ENCODE assay signal across 14 cellular contexts in the genomic region with DNA sequence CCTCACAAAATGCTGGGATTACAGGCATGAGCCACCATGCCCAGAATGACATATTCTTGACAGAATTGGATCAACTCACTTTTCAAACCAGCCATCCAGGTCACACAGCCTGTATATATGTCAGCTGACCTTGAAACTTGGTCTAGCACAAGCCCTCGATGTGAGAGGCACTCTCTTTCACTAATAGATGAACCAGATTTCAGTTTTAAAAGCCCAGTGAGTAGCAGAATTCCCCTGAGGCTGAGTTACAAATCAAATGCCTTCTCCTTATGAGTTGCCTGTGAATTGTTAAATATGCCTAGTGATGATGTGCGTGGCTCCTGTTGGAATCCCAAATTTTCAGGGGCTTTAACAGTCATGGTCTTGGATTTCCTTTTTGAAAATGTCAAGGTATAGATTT.
DNase-seq lines count a peak whose midpoint lies in the region; ATAC-seq, FAIRE-seq and TF ChIP-seq lines count a peak whose summit lies in the region.
"Had no signal": no experiment of that assay in that cellular context is flagged by ENCODE, and none has a peak within 500 bp of the region (broad histone marks: within the 10 kb centered on the region; RNA-seq: fewer than 3 reads in every experiment).

No MANE protein-coding gene starts in this region.

- CTCF ChIA-PET in CD8-positive, alpha-beta memory T cell (lab: Charles Lee) = no interaction called here

- H3K36me3 ChIP-seq in CD8-positive, alpha-beta memory T cell (ENCODE audit: insufficient read depth, low read length) = peaks cover 28% of the 10 kb centered on the region
- no peaks in the 10 kb centered on the region for H3K36me3 ChIP-seq in body of pancreas (replicated peaks in 1 of 2; ENCODE audit: insufficient read depth in 1 of 2, low read depth in 2 of 2)
- no peaks in the 10 kb centered on the region for H3K36me3 ChIP-seq in pancreas
- H3K36me3 ChIP-seq: vagina had no signal

- peak overlapping the region in 4 of 7 donors; percentile 10 to 83 (median 44) for H3K4me3 Mint-ChIP-seq in CD8-positive, alpha-beta memory T cell
- no peak overlapping the region for H3K4me3 Mint-ChIP-seq in activated naive CD8-positive, alpha-beta T cell treated with anti-CD3 and anti-CD28 coated beads, Interleukin-2, amount 50 U/mL, for 24 hours

- no peak overlapping the region for H3K27ac ChIP-seq in CD8-positive, alpha-beta memory T cell (ENCODE audit: low read depth, low read length)
- H3K27ac ChIP-seq in body of pancreas (no peak overlapping the region), pancreas (no peak overlapping the region)
- H3K27ac ChIP-seq: HL-60, SK-N-MC, vagina had no signal

- POLR2A ChIA-PET in CD8-positive, alpha-beta memory T cell (lab: Charles Lee) = interaction anchor here (1.1 to 2.0 kb wide), 2 partner anchors 8 to 87 kb away, joined by 8 to 9 read pairs; no protein-coding TSS in a partner anchor

- H3K27ac Mint-ChIP-seq in CD8-positive, alpha-beta memory T cell = peak overlapping the region; percentile 71 to 98 (median 92)
- H3K27ac Mint-ChIP-seq in activated naive CD8-positive, alpha-beta T cell treated with anti-CD3 and anti-CD28 coated beads, Interleukin-2, amount 50 U/mL, for 24 hours = peak overlapping the region; percentile 52

- no peaks in the 10 kb centered on the region for H3K27me3 ChIP-seq in CD8-positive, alpha-beta memory T cell (ENCODE audit: insufficient read depth, low read length, poor library complexity, severe bottlenecking)
- H3K27me3 ChIP-seq in body of pancreas (no peaks in the 10 kb centered on the region), pancreas (no peaks in the 10 kb centered on the region)
- H3K27me3 ChIP-seq: vagina had no signal

- H3K4me3 ChIP-seq in CD8-positive, alpha-beta memory T cell (ENCODE audit: low read length) = no peak overlapping the region
- H3K4me3 ChIP-seq in body of pancreas (no peak overlapping the region), pancreas (no peak overlapping the region)
- H3K4me3 ChIP-seq: SK-N-MC, vagina had no signal

- H3K9me3 Mint-ChIP-seq in CD8-positive, alpha-beta memory T cell = no peaks in the 10 kb centered on the region
- H3K9me3 Mint-ChIP-seq in activated naive CD8-positive, alpha-beta T cell treated with anti-CD3 and anti-CD28 coated beads, Interleukin-2, amount 50 U/mL, for 24 hours = no peaks in the 10 kb centered on the region

- H3K4me1 Mint-ChIP-seq in CD8-positive, alpha-beta memory T cell = peaks cover 53 to 74% (median 56%) of the 10 kb centered on the region in 3 donors
- H3K4me1 Mint-ChIP-seq in activated naive CD8-positive, alpha-beta T cell treated with anti-CD3 and anti-CD28 coated beads, Interleukin-2, amount 50 U/mL, for 24 hours = peaks cover 34% of the 10 kb centered on the region

- intact Hi-C loops in body of pancreas (cut with DNase I) (no loop called here), pancreas (cut with DNase I) (no loop called here)

- H3K27me3 Mint-ChIP-seq in CD8-positive, alpha-beta memory T cell = peaks cover 0 to 3% of the 10 kb centered on the region in 2 donors
- no peaks in the 10 kb centered on the region for H3K27me3 Mint-ChIP-seq in activated naive CD8-positive, alpha-beta T cell treated with anti-CD3 and anti-CD28 coated beads, Interleukin-2, amount 50 U/mL, for 24 hours

- H3K36me3 Mint-ChIP-seq in CD8-positive, alpha-beta memory T cell = peaks cover 8 to 59% (median 11%) of the 10 kb centered on the region in 3 donors
- peaks cover 19% of the 10 kb centered on the region for H3K36me3 Mint-ChIP-seq in activated naive CD8-positive, alpha-beta T cell treated with anti-CD3 and anti-CD28 coated beads, Interleukin-2, amount 50 U/mL, for 24 hours (ENCODE audit: low read depth)

- no peaks in the 10 kb centered on the region for H3K9me3 ChIP-seq in CD8-positive, alpha-beta memory T cell (ENCODE audit: low read length)
- H3K9me3 ChIP-seq in body of pancreas (no peaks in the 10 kb centered on the region), pancreas (no peaks in the 10 kb centered on the region)
- H3K9me3 ChIP-seq: vagina had no signal

- no peak for FAIRE-seq in pancreas (lab: Jason Lieb, UNC)

- no peak for TF ChIP-seq POLR2A in body of pancreas (IDR thresholded peaks at IDR 0.05)

- TF ChIP-seq CTCF in body of pancreas (IDR thresholded peaks at IDR 0.05) (no peak), pancreas (IDR thresholded peaks at IDR 0.05) (no peak)

- DNase-seq in CD8-positive, alpha-beta memory T cell = no peak
- DNase-seq in activated naive CD8-positive, alpha-beta T cell treated with anti-CD3 and anti-CD28 coated beads, Interleukin-2, amount 50 U/mL, for 24 hours = no peak
- DNase-seq in body of pancreas (no peak), DMS153 (lab: John Stamatoyannopoulos, UW) (no peak), pancreas (no peak)
- DNase-seq: activated CD4-positive, CD25-positive, alpha-beta regulatory T cell treated with anti-CD3 and anti-CD28 coated beads, Interleukin-2, amount 50 U/mL, for 72 hours; left ventricle myocardium superior; NCI-H69 had no signal

- ATAC-seq in GM19324 (IDR thresholded peaks at IDR 0.05; ENCODE audit: low FRiP score, unreplicated experiment) = peak; percentile 33
- ATAC-seq in HG02798 (IDR thresholded peaks at IDR 0.05; ENCODE audit: poor library complexity, unreplicated experiment) = peak; percentile 55
- ATAC-seq in activated naive CD8-positive, alpha-beta T cell treated with anti-CD3 and anti-CD28 coated beads, Interleukin-2, amount 50 U/mL, for 24 hours = no peak
- ATAC-seq in body of pancreas = no peak
- ATAC-seq in pancreas = no peak
- no peak for ATAC-seq in HG03280 (IDR thresholded peaks at IDR 0.05; ENCODE audit: unreplicated experiment)
- ATAC-seq: left ventricle myocardium superior had no signal

- H3K4me1 ChIP-seq in CD8-positive, alpha-beta memory T cell (ENCODE audit: insufficient read depth, low read length) = peaks cover 39% of the 10 kb centered on the region
- H3K4me1 ChIP-seq in body of pancreas (no peaks in the 10 kb centered on the region), pancreas (no peaks in the 10 kb centered on the region)

- WGBS in body of pancreas, 2 donors = 46 to 58% methylated on average over 2 of the region's 2 CpGs
- WGBS in pancreas, 2 donors = 47 to 56% methylated on average over 2 of the region's 2 CpGs

Comparison
In these comparisons a context has a peak if more than half of its experiments do, and no peak if none do; other contexts are left out.
1. ATAC-seq: peak in GM19324 (single experiment) and HG02798 (single experiment); none in activated naive CD8-positive, alpha-beta T cell treated with anti-CD3 and anti-CD28 coated beads, Interleukin-2, amount 50 U/mL, for 24 hours (single experiment), body of pancreas (single experiment), pancreas (0 of 4) and HG03280 (single experiment).